ENCODE assay signal across 12 cellular contexts in genomic region chr1:181086926-181087325, GRCh38. TPM values are rescaled to one million over a fixed set of nuclear protein-coding genes. Genes with fewer than 3 reads are reported as not detected.
A peak's percentile ranks its signal among the peaks of the same experiment; 100 is the strongest.
DNase-seq lines count a peak whose midpoint lies in the region; ATAC-seq, FAIRE-seq and TF ChIP-seq lines count a peak whose summit lies in the region.
"Had no signal": no experiment of that assay in that cellular context is flagged by ENCODE, and none has a peak within 500 bp of the region (broad histone marks: within the 10 kb centered on the region; RNA-seq: fewer than 3 reads in every experiment).

No MANE protein-coding gene starts in this region.

- no peak overlapping the region for H3K4ac ChIP-seq in mesendoderm (ENCODE audit: low read depth, low read length)

- H3K79me1 ChIP-seq in mesendoderm (ENCODE audit: low read length): peaks cover 2% of the 10 kb centered on the region

- no peak for FAIRE-seq in pancreas (lab: Jason Lieb, UNC)

- H3K27me3 ChIP-seq in mesendoderm (ENCODE audit: insufficient read depth, low read length, poor library complexity) (no peaks in the 10 kb centered on the region), pancreas (no peaks in the 10 kb centered on the region), HAP-1 (ENCODE audit: low read depth) (no peaks in the 10 kb centered on the region)

- H2AK5ac ChIP-seq in mesendoderm (ENCODE audit: low read length): no peak overlapping the region

- DNase-seq in CD14-positive monocyte (ENCODE audit: low spot score) (peak; percentile 58), M059J (ENCODE audit: low read depth) (peak; percentile 86), neural crest cell (ENCODE audit: low read depth, low spot score) (no peak), mesendoderm (no peak), left colon (no peak), pancreas (no peak), HAP-1 (ENCODE audit: low spot score in 2 of 2) (no peak)
- no peak for DNase-seq in activated T-helper 2 cell treated with anti-CD3 and anti-CD28 coated beads, Interferon-gamma antibody, Interleukin-2, Interleukin-4, amounts not matched to agents 10 μg/mL and 5 μg/mL and 100 μg/mL, durations not matched to agents 14 hours and 24 hours and 36 hours (ENCODE audit: low spot score)
- DNase-seq: activated CD4-positive, alpha-beta T cell treated with anti-CD3 and anti-CD28 coated beads, Interleukin-2, amount 50 U/mL, for 1 hour; GOT3; NCI-H1092; right cardiac atrium had no signal

- H2BK120ac ChIP-seq in mesendoderm (ENCODE audit: low read depth, low read length): no peak overlapping the region

- peaks cover 49% of the 10 kb centered on the region for H3K4me1 Mint-ChIP-seq in CD14-positive monocyte
- H3K4me1 Mint-ChIP-seq in activated T-helper 2 cell treated with anti-CD3 and anti-CD28 coated beads, Interferon-gamma antibody, Interleukin-2, Interleukin-4, amounts not matched to agents 10 μg/mL and 5 μg/mL and 100 μg/mL, durations not matched to agents 14 hours and 24 hours and 36 hours (ENCODE audit: low read depth): peaks cover 35% of the 10 kb centered on the region
- peaks cover 31% of the 10 kb centered on the region for H3K4me1 Mint-ChIP-seq in neural crest cell

- H4K8ac ChIP-seq in mesendoderm (ENCODE audit: low read depth, low read length): no peak overlapping the region

- no peak for TF ChIP-seq CTCF in CD14-positive monocyte (IDR thresholded peaks at IDR 0.05)
- no peak for TF ChIP-seq CTCF in neural crest cell (conservative IDR thresholded peaks at IDR 0.05)
- TF ChIP-seq CTCF in pancreas (IDR thresholded peaks at IDR 0.05): no peak

- H3K4me3 ChIP-seq in mesendoderm (ENCODE audit: low read length) (no peak overlapping the region), pancreas (no peak overlapping the region), HAP-1 (no peak overlapping the region)

- no peaks in the 10 kb centered on the region for H3K9me3 ChIP-seq in pancreas
- no peaks in the 10 kb centered on the region for H3K9me3 ChIP-seq in HAP-1

- no peak overlapping the region for H3K23ac ChIP-seq in mesendoderm (ENCODE audit: low read length)

- H3K79me2 ChIP-seq in mesendoderm (ENCODE audit: control insufficient read depth, insufficient read depth, low read length): peaks cover 30% of the 10 kb centered on the region

- H3K36me3 ChIP-seq in mesendoderm (ENCODE audit: control insufficient read depth, insufficient read depth, low read length) (no peaks in the 10 kb centered on the region), pancreas (no peaks in the 10 kb centered on the region), HAP-1 (replicated peaks) (no peaks in the 10 kb centered on the region; the same call in none of the 2 replicates)

- no peak overlapping the region for H4K5ac ChIP-seq in mesendoderm (ENCODE audit: low read length)

- no CpG with 5 or more reads among the region's 5 CpGs for WGBS in mesendoderm (ENCODE audit: extremely low coverage, insufficient coverage, low lambda C conversion rate)
- 56 to 75% methylated on average over 5 of the region's 5 CpGs for WGBS in pancreas, 2 donors

- no peak overlapping the region for H2BK15ac ChIP-seq in mesendoderm (replicated peaks; ENCODE audit: low read depth)

- H3K27ac ChIP-seq in mesendoderm (ENCODE audit: low read depth, low read length) (no peak overlapping the region), pancreas (no peak overlapping the region)

- H3K9me3 Mint-ChIP-seq in CD14-positive monocyte: peaks cover 0 to 2% (median 0%) of the 10 kb centered on the region in 7 donors
- no peaks in the 10 kb centered on the region for H3K9me3 Mint-ChIP-seq in activated T-helper 2 cell treated with anti-CD3 and anti-CD28 coated beads, Interferon-gamma antibody, Interleukin-2, Interleukin-4, amounts not matched to agents 10 μg/mL and 5 μg/mL and 100 μg/mL, durations not matched to agents 14 hours and 24 hours and 36 hours
- H3K9me3 Mint-ChIP-seq in neural crest cell: no peaks in the 10 kb centered on the region

- peak overlapping the region; percentile 99 for H3K4me3 Mint-ChIP-seq in CD14-positive monocyte
- no peak overlapping the region for H3K4me3 Mint-ChIP-seq in activated T-helper 2 cell treated with anti-CD3 and anti-CD28 coated beads, Interferon-gamma antibody, Interleukin-2, Interleukin-4, amounts not matched to agents 10 μg/mL and 5 μg/mL and 100 μg/mL, durations not matched to agents 14 hours and 24 hours and 36 hours (ENCODE audit: low read depth)
- H3K4me3 Mint-ChIP-seq in neural crest cell: peak overlapping the region; percentile 97

- no peak overlapping the region for H3K9ac ChIP-seq in mesendoderm (ENCODE audit: low read length)

- no peaks in the 10 kb centered on the region for H3K27me3 Mint-ChIP-seq in CD14-positive monocyte (ENCODE audit: low read depth in 3 of 3)
- H3K27me3 Mint-ChIP-seq in activated T-helper 2 cell treated with anti-CD3 and anti-CD28 coated beads, Interferon-gamma antibody, Interleukin-2, Interleukin-4, amounts not matched to agents 10 μg/mL and 5 μg/mL and 100 μg/mL, durations not matched to agents 14 hours and 24 hours and 36 hours (ENCODE audit: low read depth): no peaks in the 10 kb centered on the region
- peaks cover 5% of the 10 kb centered on the region for H3K27me3 Mint-ChIP-seq in neural crest cell (ENCODE audit: low read depth)

- ATAC-seq in left colon (no peak), pancreas (no peak)
- ATAC-seq: right cardiac atrium had no signal

- peaks cover 3% of the 10 kb centered on the region for H3K4me1 ChIP-seq in mesendoderm (ENCODE audit: control insufficient read depth, low read depth, low read length)
- H3K4me1 ChIP-seq in pancreas: peaks cover 0 to 4% (median 3%) of the 10 kb centered on the region in 3 donors
- peaks cover 20% of the 10 kb centered on the region for H3K4me1 ChIP-seq in HAP-1

- no peak overlapping the region for H3K18ac ChIP-seq in mesendoderm (ENCODE audit: low read length)

- peaks cover 8 to 13% of the 10 kb centered on the region in 2 donors for H3K36me3 Mint-ChIP-seq in CD14-positive monocyte
- peaks cover 28% of the 10 kb centered on the region for H3K36me3 Mint-ChIP-seq in activated T-helper 2 cell treated with anti-CD3 and anti-CD28 coated beads, Interferon-gamma antibody, Interleukin-2, Interleukin-4, amounts not matched to agents 10 μg/mL and 5 μg/mL and 100 μg/mL, durations not matched to agents 14 hours and 24 hours and 36 hours (ENCODE audit: low read depth)
- H3K36me3 Mint-ChIP-seq in neural crest cell (ENCODE audit: low read depth): no peaks in the 10 kb centered on the region

- intact Hi-C loops in CD14-positive monocyte (cut with micrococcal nuclease) (loop anchor here (5.0 to 10.0 kb wide), 3 partner anchors 45 to 65 kb away; partner anchors contain the start of genes MR1 (in 1 of the 2) and STX6 (in 1 of the 2)), left colon (cut with DNase I, micrococcal nuclease) (loop anchor here (5.0 to 10.0 kb wide), 2 partner anchors 55 to 58 kb away; no protein-coding TSS in a partner anchor), pancreas (cut with DNase I) (loop anchor here in 2 of 3 donors (5.0 to 10.0 kb wide), 2 partner anchors 48 to 55 kb away; no protein-coding TSS in a partner anchor)
- intact Hi-C loops in activated T-helper 2 cell treated with anti-CD3 and anti-CD28 coated beads, Interferon-gamma antibody, Interleukin-2, Interleukin-4, amounts not matched to agents 10 μg/mL and 5 μg/mL and 100 μg/mL, durations not matched to agents 14 hours and 24 hours and 36 hours (cut with micrococcal nuclease): loop anchor here (10.0 kb wide), 1 partner anchor 932 kb away; the partner anchor contains the start of gene QSOX1

- no peak overlapping the region for H3K56ac ChIP-seq in mesendoderm (ENCODE audit: low read length)

- in situ Hi-C loops in HAP-1 (cut with MboI; ENCODE audit: low sequenced_read_pairs): no loop called here

- no peak overlapping the region for H3K4me2 ChIP-seq in mesendoderm (ENCODE audit: low read length)

- no peak overlapping the region for H2BK5ac ChIP-seq in mesendoderm (ENCODE audit: low read length)

- peak overlapping the region; percentile 97 to 99 (median 98) for H3K27ac Mint-ChIP-seq in CD14-positive monocyte
- H3K27ac Mint-ChIP-seq in activated T-helper 2 cell treated with anti-CD3 and anti-CD28 coated beads, Interferon-gamma antibody, Interleukin-2, Interleukin-4, amounts not matched to agents 10 μg/mL and 5 μg/mL and 100 μg/mL, durations not matched to agents 14 hours and 24 hours and 36 hours: peak overlapping the region; percentile 65
- H3K27ac Mint-ChIP-seq in neural crest cell (ENCODE audit: unreplicated experiment): no peak overlapping the region

RNA-seq across cellular contexts. Expression of gene IER5, which starts 1.6 kb away (rescaled TPM):
- polyA plus RNA-seq in CD14-positive monocyte (10 to 100 TPM; 13.7 to 29.0 TPM), pancreas (1 to 10 TPM; 2.3 to 2.8 TPM)
- total RNA-seq in M059J (2014; rRNA removed; shearing (Covaris generic)): 25.6 and 28.0 TPM in 2 replicates
- total RNA-seq in activated T-helper 2 cell treated with anti-CD3 and anti-CD28 coated beads, Interferon-gamma antibody, Interleukin-2, Interleukin-4, amounts not matched to agents 10 μg/mL and 5 μg/mL and 100 μg/mL, durations not matched to agents 14 hours and 24 hours and 36 hours: 44.3 and 44.6 TPM in 2 replicates
- total RNA-seq in neural crest cell (7.5 and 7.7 TPM in 2 replicates), left colon (10 to 100 TPM; 13.8 to 19.8 TPM), pancreas (1 to 10 TPM; 2.6 to 6.8 (median 3.5) TPM)
- polyA plus RNA-seq in mesendoderm (2013, experiment 1 of 2): 3.5 TPM
- polyA plus RNA-seq in mesendoderm (2013, experiment 2 of 2): 3.2 TPM

RNA-seq across cellular contexts. Expression of gene MR1, which starts 53.1 kb away (rescaled TPM):
- 10 to 100 TPM; 40.9 to 46.9 TPM for polyA plus RNA-seq in CD14-positive monocyte
- total RNA-seq in M059J (2014; rRNA removed; shearing (Covaris generic)): 42.5 and 47.5 TPM in 2 replicates
- 13.8 and 18.2 TPM in 2 replicates for total RNA-seq in activated T-helper 2 cell treated with anti-CD3 and anti-CD28 coated beads, Interferon-gamma antibody, Interleukin-2, Interleukin-4, amounts not matched to agents 10 μg/mL and 5 μg/mL and 100 μg/mL, durations not matched to agents 14 hours and 24 hours and 36 hours
- total RNA-seq in neural crest cell: 0.21 TPM in 1 of 2 replicates, not detected in the other
- polyA plus RNA-seq in mesendoderm (2013, experiment 1 of 2): 0.06 TPM
- 0.07 TPM for polyA plus RNA-seq in mesendoderm (2013, experiment 2 of 2)
- 1 to 10 TPM; 5.3 to 7.5 TPM for total RNA-seq in left colon
- 10 to 100 TPM in 1 of 6 donors, 1 to 10 TPM in 5; 2.7 to 11.3 (median 3.9) TPM for total RNA-seq in pancreas
- 1 to 10 TPM; 1.1 to 2.5 TPM for polyA plus RNA-seq in pancreas

Comparison
In these comparisons a context has a peak if more than half of its experiments do, and no peak if none do; other contexts are left out.
1. DNase-seq: peak in CD14-positive monocyte (single experiment) and M059J (single experiment); none in activated T-helper 2 cell treated with anti-CD3 and anti-CD28 coated beads, Interferon-gamma antibody, Interleukin-2, Interleukin-4, amounts not matched to agents 10 μg/mL and 5 μg/mL and 100 μg/mL, durations not matched to agents 14 hours and 24 hours and 36 hours (single experiment), neural crest cell (single experiment), mesendoderm (single experiment), left colon (0 of 2), pancreas (0 of 6) and HAP-1 (0 of 2).